Comparison of ENCODE assay signal across 20 cellular contexts in genomic region chr4:117264072-117264471, GRCh38.
DNase-seq lines count a peak whose midpoint lies in the region; ATAC-seq, FAIRE-seq and TF ChIP-seq lines count a peak whose summit lies in the region.
"Had no signal": no experiment of that assay in that cellular context is flagged by ENCODE, and none has a peak within 500 bp of the region (broad histone marks: within the 10 kb centered on the region; RNA-seq: fewer than 3 reads in every experiment).

No MANE protein-coding gene starts in this region.

- no peak overlapping the region for H3K27ac ChIP-seq in HepG2 (ENCODE audit: extremely low read length, insufficient read depth, low read length)
- no peak overlapping the region for H3K27ac ChIP-seq in right lobe of liver
- H3K27ac ChIP-seq in IMR-90 (ENCODE audit: insufficient read depth, low read length), result no peak overlapping the region
- H3K27ac ChIP-seq: 22Rv1; BLaER1 treated with 17β-estradiol and CSF1 and Interleukin-3, amounts not matched to agents 10 nM and 100 nM; C4-2B had no signal

- WGBS in HepG2 (ENCODE audit: low lambda C conversion rate), result 65% methylated on average over 3 of the region's 3 CpGs
- WGBS in right lobe of liver (ENCODE audit: insufficient coverage, low coverage, low lambda C conversion rate, missing lambda C conversion rate), result 75% methylated on average over 3 of the region's 3 CpGs
- no CpG with 5 or more reads among the region's 3 CpGs for WGBS in IMR-90 (ENCODE audit: extremely low coverage in 2 of 2, insufficient read length in 1 of 2), 2 experiments

- no peak overlapping the region for H3K18ac ChIP-seq in IMR-90 (ENCODE audit: low read depth, low read length)

- H3K4me2 ChIP-seq in HepG2 (ENCODE audit: low read depth, low read length), result no peak overlapping the region
- no peak overlapping the region for H3K4me2 ChIP-seq in IMR-90 (ENCODE audit: low read depth, low read length)
- H3K4me2 ChIP-seq: BLaER1 treated with 17β-estradiol and CSF1 and Interleukin-3, amounts not matched to agents 10 nM and 100 nM had no signal

- no peak overlapping the region for H2BK5ac ChIP-seq in IMR-90 (ENCODE audit: low read depth, low read length, poor library complexity, severe bottlenecking)

- CTCF ChIA-PET in HepG2 (lab: Yijun Ruan, JAX; ENCODE audit: low intra/inter-chr PET ratio, low total read pairs) (no interaction called here), IMR-90 (lab: Yijun Ruan, JAX) (interaction anchor here (1.7 kb wide), 1 partner anchor 17 kb away, joined by 4 read pairs; no protein-coding TSS in a partner anchor)

- no peaks in the 10 kb centered on the region for H3K36me3 ChIP-seq in HepG2 (replicated peaks in 1 of 2; ENCODE audit: control insufficient read depth in 1 of 2, insufficient read depth in 2 of 2, low read length in 2 of 2)
- no peaks in the 10 kb centered on the region for H3K36me3 ChIP-seq in right lobe of liver
- no peaks in the 10 kb centered on the region for H3K36me3 ChIP-seq in IMR-90 (ENCODE audit: control insufficient read depth, insufficient read depth, low read length)
- H3K36me3 ChIP-seq: BLaER1 treated with 17β-estradiol and CSF1 and Interleukin-3, amounts not matched to agents 10 nM and 100 nM had no signal

- H3K9me3 ChIP-seq in HepG2 (ENCODE audit: low read length) (no peaks in the 10 kb centered on the region), right lobe of liver (no peaks in the 10 kb centered on the region), IMR-90 (ENCODE audit: control insufficient read depth, insufficient read depth, low read length) (no peaks in the 10 kb centered on the region)
- H3K9me3 ChIP-seq: BLaER1 treated with 17β-estradiol and CSF1 and Interleukin-3, amounts not matched to agents 10 nM and 100 nM; Caco-2 had no signal

- in situ Hi-C loops in HepG2 (cut with HindIII; ENCODE audit: extremely low pct_ligation_motif_present, low pct_unique_long_range_greater_than_20kb), result no loop called here
- in situ Hi-C loops in IMR-90 (cut with MboI; ENCODE audit: low sequenced_read_pairs), result no loop called here

- no peak overlapping the region for H3K27ac Mint-ChIP-seq in stimulated activated naive B cell treated with anti-CD40 and anti-IgM and Interleukin-4, amounts not matched to agents 10 μg/mL and 1 μg/mL and 100 μg/mL, for 72 hours
- H3K27ac Mint-ChIP-seq: B cell; CD4-positive, alpha-beta T cell; CD8-positive, alpha-beta T cell had no signal

- H3K27me3 ChIP-seq in HepG2 (ENCODE audit: control insufficient read depth in 1 of 2, insufficient read depth in 2 of 2, low read length in 2 of 2) (no peaks in the 10 kb centered on the region), right lobe of liver (no peaks in the 10 kb centered on the region), IMR-90 (ENCODE audit: control insufficient read depth, insufficient read depth, low read length) (no peaks in the 10 kb centered on the region)
- H3K27me3 ChIP-seq: BLaER1 treated with 17β-estradiol and CSF1 and Interleukin-3, amounts not matched to agents 10 nM and 100 nM had no signal

- no peak for TF ChIP-seq CTCF in HepG2 (CRISPR knock-in tag; IDR thresholded peaks at IDR 0.05)
- no peak for TF ChIP-seq CTCF in right lobe of liver (IDR thresholded peaks at IDR 0.05)
- no peak for TF ChIP-seq CTCF in IMR-90 (conservative IDR thresholded peaks at IDR 0.05; ENCODE audit: low read depth, low read length)

- no peak overlapping the region for H2BK15ac ChIP-seq in IMR-90 (ENCODE audit: low read depth, low read length)

- no peaks in the 10 kb centered on the region for H3K9me1 ChIP-seq in IMR-90 (ENCODE audit: insufficient read depth, low read length)

- H3K4me3 Mint-ChIP-seq in stimulated activated naive B cell treated with anti-CD40 and anti-IgM and Interleukin-4, amounts not matched to agents 10 μg/mL and 1 μg/mL and 100 μg/mL, for 72 hours, result no peak overlapping the region
- H3K4me3 Mint-ChIP-seq: B cell; CD4-positive, alpha-beta T cell; CD8-positive, alpha-beta T cell had no signal

- no peak overlapping the region for H3K56ac ChIP-seq in IMR-90 (ENCODE audit: extremely low read depth, insufficient read depth, low read length)

- H2BK20ac ChIP-seq in IMR-90 (ENCODE audit: low read depth, low read length), result no peak overlapping the region

- ATAC-seq in HepG2 (no peak), right lobe of liver (no peak), IMR-90 (ENCODE audit: low read depth) (no peak)
- ATAC-seq in stimulated activated naive B cell treated with anti-CD40 and anti-IgM and Interleukin-4, amounts not matched to agents 10 μg/mL and 1 μg/mL and 100 μg/mL, for 72 hours (replicated peaks), result no peak
- ATAC-seq: CD8-positive, alpha-beta T cell had no signal

- no peaks in the 10 kb centered on the region for H3K36me3 Mint-ChIP-seq in stimulated activated naive B cell treated with anti-CD40 and anti-IgM and Interleukin-4, amounts not matched to agents 10 μg/mL and 1 μg/mL and 100 μg/mL, for 72 hours
- H3K36me3 Mint-ChIP-seq: CD8-positive, alpha-beta T cell had no signal

- no peak overlapping the region for H2AK5ac ChIP-seq in IMR-90 (ENCODE audit: low read depth, low read length)

- no peak overlapping the region for H2AFZ ChIP-seq in HepG2 (ENCODE audit: low read length)
- no peak overlapping the region for H2AFZ ChIP-seq in IMR-90 (replicated peaks; ENCODE audit: low read length, poor library complexity)

- TF ChIP-seq POLR2A in HepG2 (IDR thresholded peaks at IDR 0.05; ENCODE audit: insufficient read depth in 1 of 2, low read depth in 2 of 2, low read length in 2 of 2) (no peak), right lobe of liver (IDR thresholded peaks at IDR 0.05) (no peak), IMR-90 (IDR thresholded peaks at IDR 0.05; ENCODE audit: low read depth, low read length) (no peak)

- H4K8ac ChIP-seq in IMR-90 (ENCODE audit: low read depth in 2 of 2, low read length in 2 of 2), result no peak overlapping the region

- no peak overlapping the region for H3K9ac ChIP-seq in HepG2 (ENCODE audit: insufficient read depth, low read depth, low read length)
- H3K9ac ChIP-seq in IMR-90 (ENCODE audit: low read depth, low read length), result no peak overlapping the region
- H3K9ac ChIP-seq: BLaER1 treated with 17β-estradiol and CSF1 and Interleukin-3, amounts not matched to agents 10 nM and 100 nM had no signal

- H3K4me3 ChIP-seq in HepG2 (replicated peaks in 1 of 3; ENCODE audit: insufficient read depth in 1 of 3, low read depth in 2 of 3, low read length in 3 of 3) (no peak overlapping the region), right lobe of liver (no peak overlapping the region), IMR-90 (ENCODE audit: insufficient read depth, low read depth, low read length) (no peak overlapping the region)
- H3K4me3 ChIP-seq: BLaER1 treated with 17β-estradiol and CSF1 and Interleukin-3, amounts not matched to agents 10 nM and 100 nM had no signal

- no peak overlapping the region for H3K23ac ChIP-seq in IMR-90 (ENCODE audit: low read depth, low read length)

- FAIRE-seq in HepG2 (lab: Jason Lieb, UNC) (no peak), colon (lab: Jason Lieb, UNC) (peak; percentile 45)
- FAIRE-seq: G401.6, GM12891, GM19239 had no signal

- dilution Hi-C loops in IMR-90 (cut with HindIII; ENCODE audit: low sequenced_read_pairs, unreplicated experiment), result no loop called here

- H4K5ac ChIP-seq in IMR-90 (ENCODE audit: low read depth, low read length), result no peak overlapping the region

- no peak for TF ChIP-seq RAD21 in HepG2 (CRISPR knock-in tag; IDR thresholded peaks at IDR 0.05)
- TF ChIP-seq RAD21 in IMR-90 (IDR thresholded peaks at IDR 0.05; ENCODE audit: low read length), result no peak

- H4K20me1 ChIP-seq in HepG2 (ENCODE audit: insufficient read depth, low read length) (no peaks in the 10 kb centered on the region), IMR-90 (ENCODE audit: insufficient read depth, low read length) (no peaks in the 10 kb centered on the region)
- H4K20me1 ChIP-seq: BLaER1 treated with 17β-estradiol and CSF1 and Interleukin-3, amounts not matched to agents 10 nM and 100 nM had no signal

- BruUV-seq in HepG2 (replicated peaks; lab: Mats Ljungman, UMichigan) (no TSS peak), IMR-90 (replicated peaks; lab: Mats Ljungman, UMichigan) (no TSS peak)

- POLR2A ChIA-PET in HepG2 (lab: Yijun Ruan, JAX) (no interaction called here), IMR-90 (lab: Charles Lee; ENCODE audit: unreplicated experiment) (no interaction called here)

- H3K4me1 ChIP-seq in HepG2 (ENCODE audit: insufficient read depth, low read length) (no peaks in the 10 kb centered on the region), right lobe of liver (no peaks in the 10 kb centered on the region), IMR-90 (ENCODE audit: control insufficient read depth, insufficient read depth, low read length) (no peaks in the 10 kb centered on the region)
- H3K4me1 ChIP-seq: BLaER1 treated with 17β-estradiol and CSF1 and Interleukin-3, amounts not matched to agents 10 nM and 100 nM; Caco-2 had no signal

- no peaks in the 10 kb centered on the region for H3K4me1 Mint-ChIP-seq in stimulated activated naive B cell treated with anti-CD40 and anti-IgM and Interleukin-4, amounts not matched to agents 10 μg/mL and 1 μg/mL and 100 μg/mL, for 72 hours
- H3K4me1 Mint-ChIP-seq: B cell had no signal

- H3K27me3 Mint-ChIP-seq in stimulated activated naive B cell treated with anti-CD40 and anti-IgM and Interleukin-4, amounts not matched to agents 10 μg/mL and 1 μg/mL and 100 μg/mL, for 72 hours, result no peaks in the 10 kb centered on the region
- H3K27me3 Mint-ChIP-seq: B cell; CD4-positive, alpha-beta T cell had no signal

- no peak overlapping the region for H3K4ac ChIP-seq in IMR-90 (ENCODE audit: low read depth, low read length)

- no peak overlapping the region for H2AK9ac ChIP-seq in IMR-90 (replicated peaks; ENCODE audit: low read depth, low read length, poor library complexity)

- intact Hi-C loops in HepG2 (cut with micrococcal nuclease; ENCODE audit: unreplicated experiment) (no loop called here), right lobe of liver (cut with DNase I) (no loop called here), IMR-90 (cut with micrococcal nuclease) (no loop called here)

- H3K9me3 Mint-ChIP-seq in stimulated activated naive B cell treated with anti-CD40 and anti-IgM and Interleukin-4, amounts not matched to agents 10 μg/mL and 1 μg/mL and 100 μg/mL, for 72 hours, result peaks cover 0 to 5% of the 10 kb centered on the region in 2 donors

- no peak overlapping the region for H3K14ac ChIP-seq in IMR-90 (replicated peaks; ENCODE audit: low read depth, low read length)

- no peaks in the 10 kb centered on the region for H3K79me2 ChIP-seq in HepG2 (ENCODE audit: insufficient read depth, low read length)

- DNase-seq in HepG2 (ENCODE audit: low spot score) (no peak), right lobe of liver (no peak), IMR-90 (no peak), epidermal melanocyte (ENCODE audit: insufficient read length, low spot score) (no peak)
- no peak for DNase-seq in stimulated activated naive B cell treated with anti-CD40 and anti-IgM and Interleukin-4, amounts not matched to agents 10 μg/mL and 1 μg/mL and 100 μg/mL, for 72 hours
- DNase-seq: AML-193; Caco-2; Calu3; CD4-positive, alpha-beta T cell; CD8-positive, alpha-beta T cell; DMS79 treated with DMSO at 0.1 percent for 48 hours; GF-D8 had no signal

- H3K79me1 ChIP-seq in IMR-90 (ENCODE audit: low read depth in 1 of 2, low read length in 2 of 2), result no peaks in the 10 kb centered on the region

- H2BK120ac ChIP-seq in IMR-90 (ENCODE audit: low read depth, low read length), result no peak overlapping the region

- no peak for TF ChIP-seq EP300 in HepG2 (IDR thresholded peaks at IDR 0.05; ENCODE audit: low read depth in 2 of 2, low read length in 2 of 2)
- TF ChIP-seq EP300 in HepG2 (CRISPR knock-in tag; IDR thresholded peaks at IDR 0.05; ENCODE audit: borderline replicate concordance), result no peak

- H4K91ac ChIP-seq in IMR-90 (ENCODE audit: insufficient read depth, low read depth, low read length), result no peak overlapping the region
